ENCODE assay signal across 18 cellular contexts in genomic region chr1:29925058-29925457, GRCh38.
A peak's percentile ranks its signal among the peaks of the same experiment; 100 is the strongest.
DNase-seq lines count a peak whose midpoint lies in the region; ATAC-seq, FAIRE-seq and TF ChIP-seq lines count a peak whose summit lies in the region.
"Had no signal": no experiment of that assay in that cellular context is flagged by ENCODE, and none has a peak within 500 bp of the region (broad histone marks: within the 10 kb centered on the region; RNA-seq: fewer than 3 reads in every experiment).

No MANE protein-coding gene starts in this region.

- H3K79me1 ChIP-seq in IMR-90 (ENCODE audit: low read depth in 1 of 2, low read length in 2 of 2) (no peaks in the 10 kb centered on the region), H1 (ENCODE audit: low read depth, low read length) (no peaks in the 10 kb centered on the region), mesendoderm (ENCODE audit: low read length) (no peaks in the 10 kb centered on the region)

- H2BK20ac ChIP-seq in IMR-90 (ENCODE audit: low read depth, low read length): no peak overlapping the region
- H2BK20ac ChIP-seq in H1 (ENCODE audit: low read length): peak overlapping the region; percentile 96; the same call in 1 of the 2 replicates

- H4K91ac ChIP-seq in IMR-90 (ENCODE audit: insufficient read depth, low read depth, low read length): no peak overlapping the region
- H4K91ac ChIP-seq in H1 (replicated peaks; ENCODE audit: insufficient read length, low read length): peak overlapping the region; percentile 81

- H3K4ac ChIP-seq in IMR-90 (ENCODE audit: low read depth, low read length): no peak overlapping the region
- peak overlapping the region; percentile 82 for H3K4ac ChIP-seq in H1 (replicated peaks; ENCODE audit: insufficient read length, low read depth, low read length)
- H3K4ac ChIP-seq in mesendoderm (ENCODE audit: low read depth, low read length): no peak overlapping the region

- POLR2A ChIA-PET in IMR-90 (lab: Charles Lee; ENCODE audit: unreplicated experiment) (no interaction called here), H1 (lab: Charles Lee; ENCODE audit: partially characterized antibody) (no interaction called here)

- no peak for TF ChIP-seq POLR2A in IMR-90 (IDR thresholded peaks at IDR 0.05; ENCODE audit: low read depth, low read length)
- no peak for TF ChIP-seq POLR2A in H1 (IDR thresholded peaks at IDR 0.05; ENCODE audit: control extremely low read depth in 1 of 2, low read depth in 2 of 2, low read length in 2 of 2)

- H3K9me1 ChIP-seq in IMR-90 (ENCODE audit: insufficient read depth, low read length): no peaks in the 10 kb centered on the region

- in situ Hi-C loops in IMR-90 (cut with MboI; ENCODE audit: low sequenced_read_pairs): no loop called here

- peak overlapping the region; percentile 92; the same call in 1 of the 2 replicates for H2BK12ac ChIP-seq in H1 (ENCODE audit: low read depth, low read length)

- TF ChIP-seq CTCF in IMR-90 (conservative IDR thresholded peaks at IDR 0.05; ENCODE audit: low read depth, low read length): no peak
- TF ChIP-seq CTCF in H1 (IDR thresholded peaks at IDR 0.05; ENCODE audit: control extremely low read depth in 1 of 3, insufficient read depth in 1 of 3, low read depth in 1 of 3, low read length in 3 of 3): no peak

- H3K23me2 ChIP-seq in H1 (ENCODE audit: low read depth, low read length): no peaks in the 10 kb centered on the region; the same call in 1 of the 2 replicates

- H2BK5ac ChIP-seq in IMR-90 (ENCODE audit: low read depth, low read length, poor library complexity, severe bottlenecking) (no peak overlapping the region), H1 (ENCODE audit: low read depth, low read length) (peak overlapping the region; percentile 91; the same call in 1 of the 2 replicates), mesendoderm (ENCODE audit: low read length) (peak overlapping the region; percentile 48)

- TF ChIP-seq EP300 in H1 (IDR thresholded peaks at IDR 0.05; ENCODE audit: borderline replicate concordance in 1 of 2, low read depth in 2 of 2, low read length in 2 of 2): no peak

- H3K18ac ChIP-seq in IMR-90 (ENCODE audit: low read depth, low read length) (no peak overlapping the region), H1 (ENCODE audit: extremely low read depth, low read length) (peak overlapping the region; percentile 16), mesendoderm (ENCODE audit: low read length) (no peak overlapping the region)

- no peak overlapping the region for H2BK120ac ChIP-seq in IMR-90 (ENCODE audit: low read depth, low read length)
- peak overlapping the region; percentile 94 for H2BK120ac ChIP-seq in H1 (replicated peaks; ENCODE audit: low read depth, low read length)
- no peak overlapping the region for H2BK120ac ChIP-seq in mesendoderm (ENCODE audit: low read depth, low read length)

- dilution Hi-C loops in IMR-90 (cut with HindIII; ENCODE audit: low sequenced_read_pairs, unreplicated experiment): no loop called here

- H3K4me1 ChIP-seq in IMR-90 (ENCODE audit: control insufficient read depth, insufficient read depth, low read length) (no peaks in the 10 kb centered on the region), H1 (replicated peaks in 1 of 4; ENCODE audit: control insufficient read depth in 3 of 4, insufficient read depth in 4 of 4, low read length in 3 of 4) (peaks cover 9 to 22% (median 16%) of the 10 kb centered on the region in 4 experiments), mesendoderm (ENCODE audit: control insufficient read depth, low read depth, low read length) (peaks cover 3% of the 10 kb centered on the region)

- WGBS in IMR-90 (ENCODE audit: extremely low coverage in 2 of 2, insufficient read length in 1 of 2), 2 experiments: no CpG with 5 or more reads among the region's 6 CpGs
- WGBS in H1 (ENCODE audit: extremely low coverage in 1 of 2, insufficient coverage in 1 of 2, insufficient read length in 1 of 2, insufficient replicate concordance in 2 of 2, low coverage in 1 of 2, low lambda C conversion rate in 2 of 2, missing lambda C conversion rate in 1 of 2), 2 experiments: 78% methylated on average over 6 of the region's 6 CpGs; no CpG with 5 or more reads in 1 of the 2 experiments
- no CpG with 5 or more reads among the region's 6 CpGs for WGBS in mesendoderm (ENCODE audit: extremely low coverage, insufficient coverage, low lambda C conversion rate)

- H3K79me2 ChIP-seq in H1 (ENCODE audit: control insufficient read depth in 1 of 2, insufficient read depth in 2 of 2, low read length in 2 of 2): no peaks in the 10 kb centered on the region
- no peaks in the 10 kb centered on the region for H3K79me2 ChIP-seq in mesendoderm (ENCODE audit: control insufficient read depth, insufficient read depth, low read length)

- H3K4me2 ChIP-seq in IMR-90 (ENCODE audit: low read depth, low read length): no peak overlapping the region
- no peak overlapping the region; a peak in 1 of 4 replicates for H3K4me2 ChIP-seq in H1 (ENCODE audit: insufficient read depth in 1 of 2, low read depth in 2 of 2, low read length in 2 of 2)
- H3K4me2 ChIP-seq in mesendoderm (ENCODE audit: low read length): no peak overlapping the region
- H3K4me2 ChIP-seq: GM23338 had no signal

- H2AFZ ChIP-seq in IMR-90 (replicated peaks; ENCODE audit: low read length, poor library complexity): peak overlapping the region; percentile 24
- no peak overlapping the region for H2AFZ ChIP-seq in H1 (ENCODE audit: low read length)
- H2AFZ ChIP-seq: GM23338 had no signal

- H3K4me3 ChIP-seq in IMR-90 (ENCODE audit: insufficient read depth, low read depth, low read length): no peak overlapping the region
- no peak overlapping the region for H3K4me3 ChIP-seq in H1 (ENCODE audit: extremely low read depth in 1 of 4, insufficient read depth in 2 of 4, low read depth in 3 of 4, low read length in 4 of 4)
- no peak overlapping the region for H3K4me3 ChIP-seq in mesendoderm (ENCODE audit: low read length)
- H3K4me3 ChIP-seq: GM23338 had no signal

- no peak for ATAC-seq in IMR-90 (ENCODE audit: low read depth)
- ATAC-seq in HG02678 (IDR thresholded peaks at IDR 0.05; ENCODE audit: unreplicated experiment): no peak

- H2AK5ac ChIP-seq in IMR-90 (ENCODE audit: low read depth, low read length): no peak overlapping the region
- H2AK5ac ChIP-seq in H1 (ENCODE audit: low read depth, low read length): peak overlapping the region; percentile 84; the same call in 1 of the 2 replicates
- H2AK5ac ChIP-seq in mesendoderm (ENCODE audit: low read length): peak overlapping the region; percentile 76

- no peaks in the 10 kb centered on the region for H4K20me1 ChIP-seq in IMR-90 (ENCODE audit: insufficient read depth, low read length)
- no peaks in the 10 kb centered on the region for H4K20me1 ChIP-seq in H1 (replicated peaks in 1 of 2; ENCODE audit: control insufficient read depth in 1 of 2, insufficient read depth in 2 of 2, low read length in 2 of 2)

- H3K9ac ChIP-seq in IMR-90 (ENCODE audit: low read depth, low read length): no peak overlapping the region
- H3K9ac ChIP-seq in H1 (replicated peaks in 1 of 4; ENCODE audit: extremely low read depth in 1 of 4, low read depth in 3 of 4, low read length in 3 of 4): no peak overlapping the region; a peak in 1 of 7 replicates
- H3K9ac ChIP-seq in mesendoderm (ENCODE audit: low read length): no peak overlapping the region

- H3K27ac ChIP-seq in IMR-90 (ENCODE audit: insufficient read depth, low read length): no peak overlapping the region
- peak overlapping the region; percentile 27; the same call in 1 of the 2 replicates for H3K27ac ChIP-seq in H1 (ENCODE audit: low read depth, low read length)
- no peak overlapping the region for H3K27ac ChIP-seq in mesendoderm (ENCODE audit: low read depth, low read length)

- no peaks in the 10 kb centered on the region for H3K27me3 ChIP-seq in IMR-90 (ENCODE audit: control insufficient read depth, insufficient read depth, low read length)
- no peaks in the 10 kb centered on the region for H3K27me3 ChIP-seq in H1 (replicated peaks in 1 of 4; ENCODE audit: control insufficient read depth in 3 of 4, extremely low read depth in 1 of 4, insufficient read depth in 3 of 4, low read length in 3 of 4)
- no peaks in the 10 kb centered on the region for H3K27me3 ChIP-seq in mesendoderm (ENCODE audit: insufficient read depth, low read length, poor library complexity)

- no peak overlapping the region for H3K14ac ChIP-seq in IMR-90 (replicated peaks; ENCODE audit: low read depth, low read length)
- peak overlapping the region; percentile 13 for H3K14ac ChIP-seq in H1 (ENCODE audit: insufficient read length)

- H3K56ac ChIP-seq in IMR-90 (ENCODE audit: extremely low read depth, insufficient read depth, low read length) (no peak overlapping the region), H1 (replicated peaks; ENCODE audit: insufficient read length, low read depth, low read length) (no peak overlapping the region), mesendoderm (ENCODE audit: low read length) (peak overlapping the region; percentile 44)

- CTCF ChIA-PET in IMR-90 (lab: Yijun Ruan, JAX): no interaction called here
- CTCF ChIA-PET in H1 (lab: Charles Lee; ENCODE audit: partially characterized antibody): interaction anchor here (1.1 kb wide), 1 partner anchor 132 kb away, joined by 3 read pairs; no protein-coding TSS in a partner anchor

- intact Hi-C loops in IMR-90 (cut with micrococcal nuclease): no loop called here

- FAIRE-seq in H1 (lab: Jason Lieb, UNC): no peak
- FAIRE-seq: GM12891, GM18507, H54 had no signal

- H4K8ac ChIP-seq in IMR-90 (ENCODE audit: low read depth in 2 of 2, low read length in 2 of 2) (no peak overlapping the region), H1 (ENCODE audit: extremely low read depth, insufficient read depth, low read length) (no peak overlapping the region), mesendoderm (ENCODE audit: low read depth, low read length) (no peak overlapping the region)

- H2AK9ac ChIP-seq in IMR-90 (replicated peaks; ENCODE audit: low read depth, low read length, poor library complexity): no peak overlapping the region

- H3K9me3 ChIP-seq in IMR-90 (ENCODE audit: control insufficient read depth, insufficient read depth, low read length) (no peaks in the 10 kb centered on the region), H1 (ENCODE audit: insufficient read depth in 2 of 2, low read depth in 1 of 2, low read length in 1 of 2) (no peaks in the 10 kb centered on the region)

- no peak for DNase-seq in IMR-90
- DNase-seq in H1 (ENCODE audit: low read depth in 1 of 2, low spot score in 2 of 2): no peak
- no peak for DNase-seq in mesendoderm
- no peak for DNase-seq in mesenteric fat pad (ENCODE audit: low spot score)
- DNase-seq in NCI-H1048 (lab: John Stamatoyannopoulos, UW): no peak
- DNase-seq: C1 segment of cervical spinal cord; Calu3; CD4-positive, alpha-beta memory T cell; COR-L47; DMS53; DMS79 treated with DMSO at 0.1 percent for 48 hours; GF-D8; HCEC 1CT had no signal

- H4K5ac ChIP-seq in IMR-90 (ENCODE audit: low read depth, low read length) (no peak overlapping the region), H1 (ENCODE audit: insufficient read length, low read depth, low read length) (no peak overlapping the region), mesendoderm (ENCODE audit: low read length) (no peak overlapping the region)

- no TSS peak for BruUV-seq in IMR-90 (replicated peaks; lab: Mats Ljungman, UMichigan)

- H2BK15ac ChIP-seq in IMR-90 (ENCODE audit: low read depth, low read length) (no peak overlapping the region), H1 (ENCODE audit: low read length) (no peak overlapping the region), mesendoderm (replicated peaks; ENCODE audit: low read depth) (no peak overlapping the region)

- H3K23ac ChIP-seq in IMR-90 (ENCODE audit: low read depth, low read length) (no peak overlapping the region), H1 (ENCODE audit: insufficient read length) (no peak overlapping the region), mesendoderm (ENCODE audit: low read length) (no peak overlapping the region)

- TF ChIP-seq RAD21 in IMR-90 (IDR thresholded peaks at IDR 0.05; ENCODE audit: low read length): no peak
- TF ChIP-seq RAD21 in H1 (IDR thresholded peaks at IDR 0.05 in 1 of 2, conservative IDR thresholded peaks at IDR 0.05 in 1 of 2; ENCODE audit: low read depth in 2 of 2, low read length in 2 of 2): no peak

- H3K36me3 ChIP-seq in IMR-90 (ENCODE audit: control insufficient read depth, insufficient read depth, low read length) (no peaks in the 10 kb centered on the region), H1 (ENCODE audit: control insufficient read depth in 2 of 4, insufficient read depth in 4 of 4, low read length in 3 of 4) (no peaks in the 10 kb centered on the region), mesendoderm (ENCODE audit: control insufficient read depth, insufficient read depth, low read length) (no peaks in the 10 kb centered on the region)
